ENCODE assay signal across 23 cellular contexts in the genomic region with DNA sequence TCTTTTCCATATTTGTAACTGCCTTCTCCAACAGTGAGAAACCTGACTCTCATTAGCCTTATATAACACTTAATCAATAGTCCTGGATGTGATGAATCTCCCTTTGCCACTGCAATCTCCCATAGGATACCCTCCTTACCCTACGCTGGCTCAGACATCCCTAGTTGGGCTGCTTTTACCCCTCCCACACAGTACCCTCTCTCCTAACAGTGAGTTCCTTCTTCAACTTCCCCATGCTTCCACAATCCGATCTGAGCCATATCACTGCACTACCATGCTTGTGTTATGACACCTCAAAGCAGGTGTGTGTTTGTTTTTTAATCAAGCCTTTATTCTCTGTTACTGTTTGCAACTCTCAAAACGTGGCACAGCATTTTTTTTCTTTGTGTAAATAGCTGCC.
"Had no signal": no experiment of that assay in that cellular context is flagged by ENCODE, and none has a peak within 500 bp of the region (broad histone marks: within the 10 kb centered on the region; RNA-seq: fewer than 3 reads in every experiment).

No MANE protein-coding gene starts in this region.

- H3K9me3 ChIP-seq: esophagus squamous epithelium, pancreas, prostate gland, thoracic aorta, vagina had no signal

- H3K36me3 ChIP-seq: esophagus squamous epithelium, pancreas, prostate gland, thoracic aorta, vagina had no signal

- ATAC-seq: left ventricle myocardium superior; sciatic nerve; stimulated activated effector memory CD8-positive, alpha-beta T cell treated with anti-CD3 and anti-CD28 coated beads, Interleukin-12 subunit alpha, Interleukin-12 subunit beta, amount 100 ng/mL, for 72 hours had no signal

- H3K27ac ChIP-seq: epithelial cell of prostate, esophagus squamous epithelium, pancreas, prostate gland, skin epidermis, thoracic aorta, vagina, VCaP had no signal

- H3K27me3 ChIP-seq: esophagus squamous epithelium, pancreas, vagina had no signal

- H3K4me3 ChIP-seq: esophagus squamous epithelium, pancreas, prostate gland, skin epidermis, thoracic aorta, vagina had no signal

- DNase-seq: activated CD4-positive, alpha-beta T cell treated with anti-CD3 and anti-CD28 coated beads for 48 hours; activated CD4-positive, alpha-beta T cell treated with anti-CD3 and anti-CD28 coated beads, Interleukin-2, amount 50 U/mL, for 48 hours; activated CD8-positive, alpha-beta memory T cell treated with anti-CD3 and anti-CD28 coated beads for 24 hours; activated gamma-delta T cell; activated naive CD4-positive, alpha-beta T cell treated with anti-CD3 and anti-CD28 coated beads, Interleukin-2, amount 50 U/mL, for 16 hours; effector CD8-positive, alpha-beta T cell; esophagus squamous epithelium; glutamatergic neuron; left ventricle myocardium superior; naive B cell; nucleus accumbens; pancreas; retina; stimulated activated CD4-positive, alpha-beta T cell treated with anti-CD3 and anti-CD28 coated beads, Interleukin-4, amount 100 ng/mL, for 24 hours; trophoblast cell had no signal

- H3K4me1 ChIP-seq: esophagus squamous epithelium, prostate gland, vagina had no signal
